10 cellular contexts compared by ENCODE assay signal in the genomic region with DNA sequence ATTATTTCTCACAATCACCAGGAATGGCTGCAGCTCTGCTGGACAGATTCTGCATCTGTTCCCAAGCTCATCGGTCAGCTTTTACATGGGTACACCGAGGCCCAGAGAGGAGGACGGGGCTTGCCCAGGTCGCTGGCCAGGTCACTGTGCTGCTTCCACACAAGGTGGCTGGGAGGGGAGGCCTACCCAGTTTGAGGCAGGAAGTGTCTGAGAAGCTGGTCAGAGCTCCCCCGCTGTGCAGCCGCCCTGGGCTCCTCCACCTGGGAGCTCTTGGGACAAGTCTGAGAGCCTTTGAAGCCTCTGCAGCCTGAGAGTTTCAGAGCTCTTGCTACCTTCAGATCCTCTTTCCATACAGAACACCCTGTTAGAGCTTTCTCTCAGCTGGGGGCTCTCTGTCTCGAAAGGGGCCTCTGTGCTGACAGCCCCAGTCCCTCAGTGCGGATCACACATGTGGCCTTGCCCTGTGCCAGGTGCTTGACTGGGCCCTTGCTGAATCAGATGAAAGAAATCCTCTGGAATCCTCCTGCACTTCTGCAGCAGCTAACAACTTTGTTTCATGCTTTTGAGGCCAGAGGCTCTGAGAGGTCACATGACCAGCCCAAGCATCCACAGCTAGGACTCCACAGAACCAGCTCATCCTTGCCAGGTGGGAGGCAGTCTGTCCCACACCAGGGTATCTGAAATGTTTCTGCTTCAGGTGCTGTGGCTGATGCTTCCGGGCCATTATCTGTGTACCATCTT.
A peak's percentile ranks its signal among the peaks of the same experiment; 100 is the strongest.
DNase-seq lines count a peak whose midpoint lies in the region; ATAC-seq, FAIRE-seq and TF ChIP-seq lines count a peak whose summit lies in the region.
"Had no signal": no experiment of that assay in that cellular context is flagged by ENCODE, and none has a peak within 500 bp of the region (broad histone marks: within the 10 kb centered on the region; RNA-seq: fewer than 3 reads in every experiment).

No MANE protein-coding gene starts in this region.

- FAIRE-seq in HepG2 (lab: Jason Lieb, UNC): no peak

- POLR2A ChIA-PET in AG04450 (lab: Yijun Ruan, JAX) (interaction anchor here (0.7 to 1.6 kb wide), 4 partner anchors 9 to 168 kb away, joined by 3 to 9 read pairs (median 3); a partner anchor contains a TSS), HepG2 (lab: Yijun Ruan, JAX) (no interaction called here)

- no peak overlapping the region for H3K4me2 ChIP-seq in HepG2 (ENCODE audit: low read depth, low read length)

- BruUV-seq in HepG2 (replicated peaks; lab: Mats Ljungman, UMichigan): no TSS peak

- no peak overlapping the region for H2AFZ ChIP-seq in HepG2 (ENCODE audit: low read length)

- in situ Hi-C loops in HepG2 (cut with HindIII; ENCODE audit: extremely low pct_ligation_motif_present, low pct_unique_long_range_greater_than_20kb): no loop called here

- H3K36me3 ChIP-seq in H7 (replicated peaks; ENCODE audit: control insufficient read depth, insufficient read depth, low read length) (no peaks in the 10 kb centered on the region), HepG2 (replicated peaks in 1 of 2; ENCODE audit: control insufficient read depth in 1 of 2, insufficient read depth in 2 of 2, low read length in 2 of 2) (peaks cover 0 to 3% of the 10 kb centered on the region in 2 experiments; a peak in 1 of 5 replicates)

- H3K27ac ChIP-seq in AG04450 (ENCODE audit: low read depth, low read length) (peak overlapping the region; percentile 57), HepG2 (ENCODE audit: extremely low read length, insufficient read depth, low read length) (no peak overlapping the region)

- no peaks in the 10 kb centered on the region for H3K27me3 Mint-ChIP-seq in activated T-cell treated with anti-CD3 and anti-CD28 coated beads, Interleukin-2, amount 50 U/mL, for 24 hours

- ATAC-seq in HepG2: no peak

- TF ChIP-seq RAD21 in HepG2 (CRISPR knock-in tag; IDR thresholded peaks at IDR 0.05): no peak

- no peaks in the 10 kb centered on the region for H4K20me1 ChIP-seq in HepG2 (ENCODE audit: insufficient read depth, low read length)

- CTCF ChIA-PET in AG04450 (lab: Charles Lee) (interaction anchor here (0.7 to 1.6 kb wide), 3 partner anchors 10 to 125 kb away, joined by 3 to 7 read pairs (median 4); no protein-coding TSS in a partner anchor), HepG2 (lab: Yijun Ruan, JAX; ENCODE audit: low intra/inter-chr PET ratio, low total read pairs) (no interaction called here)

- no peak overlapping the region for H3K9ac ChIP-seq in HepG2 (ENCODE audit: insufficient read depth, low read depth, low read length)

- no peaks in the 10 kb centered on the region for H3K4me1 ChIP-seq in HepG2 (ENCODE audit: insufficient read depth, low read length)

- H3K36me3 Mint-ChIP-seq in activated T-cell treated with anti-CD3 and anti-CD28 coated beads, Interleukin-2, amount 50 U/mL, for 24 hours (ENCODE audit: low read depth): peaks cover 54% of the 10 kb centered on the region

- intact Hi-C loops in HepG2 (cut with micrococcal nuclease; ENCODE audit: unreplicated experiment): no loop called here

- DNase-seq in AG04450 (ENCODE audit: low read depth, low spot score) (no peak), H7 (peak; percentile 73), HepG2 (ENCODE audit: low spot score) (no peak), NCI-H1694 treated with DMSO at 0.1 percent for 48 hours (lab: John Stamatoyannopoulos, UW) (no peak), epidermal melanocyte (ENCODE audit: insufficient read length, low spot score) (no peak), ureter (ENCODE audit: low spot score) (no peak)
- peak; percentile 60 for DNase-seq in activated T-cell treated with anti-CD3 and anti-CD28 coated beads, Interleukin-2, amount 50 U/mL, for 24 hours
- DNase-seq in NK-92 treated with Interleukin-12 subunit alpha and Interleukin-12 subunit beta, amount 100 ng/mL, for 24 hours (lab: John Stamatoyannopoulos, UW): no peak
- DNase-seq: NCI-H446 treated with DMSO at 0.1 percent for 48 hours, SHP77 treated with DMSO at 0.1 percent for 48 hours had no signal

- H3K4me3 ChIP-seq in AG04450 (ENCODE audit: low read depth, low read length) (no peak overlapping the region), H7 (ENCODE audit: insufficient read depth, low read depth, low read length) (no peak overlapping the region), HepG2 (replicated peaks in 1 of 3; ENCODE audit: insufficient read depth in 1 of 3, low read depth in 2 of 3, low read length in 3 of 3) (no peak overlapping the region)

- H3K79me2 ChIP-seq in HepG2 (ENCODE audit: insufficient read depth, low read length): no peaks in the 10 kb centered on the region

- H3K27me3 ChIP-seq in AG04450 (ENCODE audit: control insufficient read depth, insufficient read depth, low read length) (no peaks in the 10 kb centered on the region), H7 (ENCODE audit: control insufficient read depth, insufficient read depth, low read length) (no peaks in the 10 kb centered on the region), HepG2 (ENCODE audit: control insufficient read depth in 1 of 2, insufficient read depth in 2 of 2, low read length in 2 of 2) (no peaks in the 10 kb centered on the region)

- no peak for TF ChIP-seq CTCF in AG04450 (IDR thresholded peaks at IDR 0.05; ENCODE audit: low read depth, low read length)
- TF ChIP-seq CTCF in HepG2 (CRISPR knock-in tag; IDR thresholded peaks at IDR 0.05): no peak

- no peaks in the 10 kb centered on the region; the same call in 1 of the 2 replicates for H3K9me3 ChIP-seq in AG04450 (ENCODE audit: control insufficient read depth, insufficient read depth, low read length)
- H3K9me3 ChIP-seq in HepG2 (ENCODE audit: low read length): no peaks in the 10 kb centered on the region

- TF ChIP-seq POLR2A in HepG2 (IDR thresholded peaks at IDR 0.05; ENCODE audit: insufficient read depth in 1 of 2, low read depth in 2 of 2, low read length in 2 of 2): no peak

- 92% methylated on average over 5 of the region's 9 CpGs for WGBS in HepG2 (ENCODE audit: low lambda C conversion rate)

- H3K27ac Mint-ChIP-seq in activated T-cell treated with anti-CD3 and anti-CD28 coated beads, Interleukin-2, amount 50 U/mL, for 24 hours: peak overlapping the region; percentile 91

- TF ChIP-seq EP300 in HepG2 (IDR thresholded peaks at IDR 0.05; ENCODE audit: low read depth in 2 of 2, low read length in 2 of 2): no peak
- no peak for TF ChIP-seq EP300 in HepG2 (CRISPR knock-in tag; IDR thresholded peaks at IDR 0.05; ENCODE audit: borderline replicate concordance)

- no peaks in the 10 kb centered on the region for H3K9me3 Mint-ChIP-seq in activated T-cell treated with anti-CD3 and anti-CD28 coated beads, Interleukin-2, amount 50 U/mL, for 24 hours

- peaks cover 85% of the 10 kb centered on the region for H3K4me1 Mint-ChIP-seq in activated T-cell treated with anti-CD3 and anti-CD28 coated beads, Interleukin-2, amount 50 U/mL, for 24 hours (ENCODE audit: low read depth)

- H3K4me3 Mint-ChIP-seq in activated T-cell treated with anti-CD3 and anti-CD28 coated beads, Interleukin-2, amount 50 U/mL, for 24 hours: no peak overlapping the region

TF ChIP-seq in HepG2, 621 proteins besides CTCF, POLR2A, EP300 and RAD21:
- no peak for TF ChIP-seq THAP11 (CRISPR knock-in tag; IDR thresholded peaks at IDR 0.05)
- no peak for TF ChIP-seq ZFP36L2 (CRISPR knock-in tag; IDR thresholded peaks at IDR 0.05)
- peak; percentile 54; the same call in 1 of the 2 replicates for TF ChIP-seq ZNF768 (CRISPR knock-in tag; IDR thresholded peaks at IDR 0.05)
- no peak for TF ChIP-seq PRMT3 (CRISPR knock-in tag; IDR thresholded peaks at IDR 0.05; ENCODE audit: borderline replicate concordance, low read depth)
- TF ChIP-seq RAD51 (IDR thresholded peaks at IDR 0.05; ENCODE audit: borderline replicate concordance): 0 out of 2 replicates have a peak, but pooled peaks have one; percentile 32
- no peak for TF ChIP-seq ZNF235 (CRISPR knock-in tag; IDR thresholded peaks at IDR 0.05; ENCODE audit: borderline replicate concordance)
- TF ChIP-seq, protein P1, sequence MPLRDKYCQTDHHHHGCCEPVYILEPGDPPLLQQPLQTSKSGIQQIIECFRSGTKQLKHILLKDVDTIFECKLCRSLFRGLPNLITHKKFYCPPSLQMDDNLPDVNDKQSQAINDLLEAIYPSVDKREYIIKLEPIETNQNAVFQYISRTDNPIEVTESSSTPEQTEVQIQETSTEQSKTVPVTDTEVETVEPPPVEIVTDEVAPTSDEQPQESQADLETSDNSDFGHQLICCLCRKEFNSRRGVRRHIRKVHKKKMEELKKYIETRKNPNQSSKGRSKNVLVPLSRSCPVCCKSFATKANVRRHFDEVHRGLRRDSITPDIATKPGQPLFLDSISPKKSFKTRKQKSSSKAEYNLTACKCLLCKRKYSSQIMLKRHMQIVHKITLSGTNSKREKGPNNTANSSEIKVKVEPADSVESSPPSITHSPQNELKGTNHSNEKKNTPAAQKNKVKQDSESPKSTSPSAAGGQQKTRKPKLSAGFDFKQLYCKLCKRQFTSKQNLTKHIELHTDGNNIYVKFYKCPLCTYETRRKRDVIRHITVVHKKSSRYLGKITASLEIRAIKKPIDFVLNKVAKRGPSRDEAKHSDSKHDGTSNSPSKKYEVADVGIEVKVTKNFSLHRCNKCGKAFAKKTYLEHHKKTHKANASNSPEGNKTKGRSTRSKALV (CRISPR knock-in tag; IDR thresholded peaks at IDR 0.05): no peak
- TF ChIP-seq, protein P2, sequence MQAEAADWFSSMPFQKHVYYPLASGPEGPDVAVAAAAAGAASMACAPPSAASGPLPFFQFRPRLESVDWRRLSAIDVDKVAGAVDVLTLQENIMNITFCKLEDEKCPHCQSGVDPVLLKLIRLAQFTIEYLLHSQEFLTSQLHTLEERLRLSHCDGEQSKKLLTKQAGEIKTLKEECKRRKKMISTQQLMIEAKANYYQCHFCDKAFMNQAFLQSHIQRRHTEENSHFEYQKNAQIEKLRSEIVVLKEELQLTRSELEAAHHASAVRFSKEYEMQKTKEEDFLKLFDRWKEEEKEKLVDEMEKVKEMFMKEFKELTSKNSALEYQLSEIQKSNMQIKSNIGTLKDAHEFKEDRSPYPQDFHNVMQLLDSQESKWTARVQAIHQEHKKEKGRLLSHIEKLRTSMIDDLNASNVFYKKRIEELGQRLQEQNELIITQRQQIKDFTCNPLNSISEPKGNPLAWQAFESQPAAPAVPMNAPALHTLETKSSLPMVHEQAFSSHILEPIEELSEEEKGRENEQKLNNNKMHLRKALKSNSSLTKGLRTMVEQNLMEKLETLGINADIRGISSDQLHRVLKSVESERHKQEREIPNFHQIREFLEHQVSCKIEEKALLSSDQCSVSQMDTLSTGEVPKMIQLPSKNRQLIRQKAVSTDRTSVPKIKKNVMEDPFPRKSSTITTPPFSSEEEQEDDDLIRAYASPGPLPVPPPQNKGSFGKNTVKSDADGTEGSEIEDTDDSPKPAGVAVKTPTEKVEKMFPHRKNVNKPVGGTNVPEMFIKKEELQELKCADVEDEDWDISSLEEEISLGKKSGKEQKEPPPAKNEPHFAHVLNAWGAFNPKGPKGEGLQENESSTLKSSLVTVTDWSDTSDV (CRISPR knock-in tag; IDR thresholded peaks at IDR 0.05): 0 out of 2 replicates have a peak, but pooled peaks have one; percentile 16
- no peak for TF ChIP-seq ZNF367 (CRISPR knock-in tag; IDR thresholded peaks at IDR 0.05; ENCODE audit: borderline replicate concordance)
- no peak for TF ChIP-seq ATAD3A (CRISPR knock-in tag; IDR thresholded peaks at IDR 0.05)

Comparison
In these comparisons a context has a peak if more than half of its experiments do, and no peak if none do; other contexts are left out.
1. DNase-seq: peak in H7 (single experiment) and activated T-cell treated with anti-CD3 and anti-CD28 coated beads, Interleukin-2, amount 50 U/mL, for 24 hours (single experiment); none in AG04450 (single experiment), HepG2 (single experiment), NCI-H1694 treated with DMSO at 0.1 percent for 48 hours (single experiment), epidermal melanocyte (single experiment), NK-92 treated with Interleukin-12 subunit alpha and Interleukin-12 subunit beta, amount 100 ng/mL, for 24 hours (single experiment) and ureter (single experiment).